ENCODE assay signal across 8 cellular contexts in the genomic region with DNA sequence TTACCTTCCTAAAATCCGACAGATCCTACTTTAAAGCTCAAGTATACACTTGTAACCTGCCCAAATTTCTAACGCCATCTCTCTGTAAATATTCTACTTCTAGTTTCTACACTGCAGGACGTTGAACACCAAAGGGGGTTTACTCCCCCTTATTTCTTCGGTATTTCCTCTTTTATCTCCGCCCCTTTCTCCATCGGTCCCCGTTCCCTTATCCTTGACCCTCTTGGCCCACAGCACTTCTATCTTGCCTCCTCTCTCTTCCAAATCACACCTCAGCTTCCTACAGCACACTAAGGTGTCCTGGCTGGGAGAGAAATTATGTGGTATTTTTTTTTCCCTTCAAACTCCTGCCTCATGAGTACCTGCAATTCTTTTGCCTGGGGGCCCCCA. TPM values are rescaled to one million over a fixed set of nuclear protein-coding genes. Genes with fewer than 3 reads are reported as not detected.
DNase-seq lines count a peak whose midpoint lies in the region; ATAC-seq and TF ChIP-seq lines count a peak whose summit lies in the region.

No MANE protein-coding gene starts in this region.

- H2AFZ ChIP-seq in parathyroid adenoma, result peak overlapping the region; percentile 90

- H3K4me2 ChIP-seq in parathyroid adenoma (ENCODE audit: low read length), result peak overlapping the region; percentile 83

- no peaks in the 10 kb centered on the region for H3K79me2 ChIP-seq in parathyroid adenoma

- H3K4me1 ChIP-seq in parathyroid adenoma, result no peaks in the 10 kb centered on the region

- peak; percentile 16 for ATAC-seq in GM21723 (IDR thresholded peaks at IDR 0.05; ENCODE audit: unreplicated experiment)

- intact Hi-C loops in posterior vena cava (cut with DNase I), result no loop called here

- H3K27ac ChIP-seq in parathyroid adenoma, result peak overlapping the region; percentile 98

- H3K9me3 ChIP-seq in parathyroid adenoma (ENCODE audit: control insufficient read depth, low read length), result no peaks in the 10 kb centered on the region

- TF ChIP-seq CTCF in fibroblast of villous mesenchyme (IDR thresholded peaks at IDR 0.05; ENCODE audit: insufficient read depth, low read depth, low read length) (no peak), parathyroid adenoma (IDR thresholded peaks at IDR 0.05) (no peak)

- H3K27me3 ChIP-seq in parathyroid adenoma (ENCODE audit: control insufficient read depth, insufficient read depth, low read length), result no peaks in the 10 kb centered on the region

- H3K9ac ChIP-seq in parathyroid adenoma, result peak overlapping the region; percentile 76

- H3K4me3 ChIP-seq in fibroblast of villous mesenchyme (ENCODE audit: low read depth, low read length), result peak overlapping the region; percentile 51
- peak overlapping the region; percentile 68 for H3K4me3 ChIP-seq in parathyroid adenoma (ENCODE audit: low read depth, low read length)

- DNase-seq in DMS153 (lab: John Stamatoyannopoulos, UW), result peak; percentile 2
- DNase-seq in RKO (ENCODE audit: low spot score), result peak; percentile 4
- no peak for DNase-seq in fibroblast of villous mesenchyme (ENCODE audit: low read depth)
- no peak for DNase-seq in NCI-H2171 (lab: John Stamatoyannopoulos, UW)
- DNase-seq in 8988T, result no peak
- DNase-seq in posterior vena cava (ENCODE audit: low spot score), result no peak

- no peaks in the 10 kb centered on the region for H3K36me3 ChIP-seq in parathyroid adenoma (ENCODE audit: control insufficient read depth, insufficient read depth, low read length)

RNA-seq across cellular contexts. Expression of a gene that starts 0.7 kb away (rescaled TPM):
- total RNA-seq in fibroblast of villous mesenchyme (0.43 and 0.64 TPM in 2 replicates), posterior vena cava (1 to 10 TPM; 5.4 to 8.8 TPM)

Comparison
In these comparisons a context has a peak if more than half of its experiments do, and no peak if none do; other contexts are left out.
1. DNase-seq: peak in DMS153 (single experiment) and RKO (single experiment); none in fibroblast of villous mesenchyme (single experiment), NCI-H2171 (single experiment), 8988T (single experiment) and posterior vena cava (single experiment).